Comparison of ENCODE assay signal across 2 cellular contexts in the genomic region with DNA sequence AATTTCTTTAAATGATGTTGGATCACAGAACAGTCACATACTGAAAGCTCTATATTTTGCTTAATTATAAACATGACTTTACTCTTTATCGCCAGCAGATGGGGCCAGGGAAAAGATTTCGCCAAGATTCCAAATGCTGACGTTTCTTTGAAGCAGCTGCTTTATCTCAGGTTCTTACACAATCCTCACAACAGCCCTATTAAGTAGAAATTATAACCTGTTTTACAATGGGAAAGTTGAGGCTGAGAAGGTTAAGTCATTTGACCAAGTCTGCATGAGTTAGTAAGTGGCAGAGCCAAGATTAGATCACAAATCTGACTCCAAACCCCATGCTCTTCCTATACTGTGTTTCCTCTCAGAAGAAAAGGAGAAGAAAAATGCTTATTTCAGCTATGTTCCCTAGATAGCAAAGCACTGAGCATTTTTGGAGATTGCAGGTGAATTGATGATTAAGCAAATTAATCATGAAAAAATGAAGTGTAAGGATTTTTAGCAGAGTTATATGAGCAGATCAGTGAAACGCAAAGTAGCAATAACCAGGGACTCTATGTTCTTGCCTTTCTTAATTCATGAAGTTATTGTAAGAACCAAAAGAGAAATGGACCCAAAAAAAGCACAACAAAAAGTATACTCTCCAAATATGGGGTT.
TF ChIP-seq lines count a peak whose summit lies in the region.

No MANE protein-coding gene starts in this region.

TF ChIP-seq in GM23338, 12 proteins besides CTCF, POLR2A, EP300 and RAD21 (continued from another document):
- TF ChIP-seq, protein P1, sequence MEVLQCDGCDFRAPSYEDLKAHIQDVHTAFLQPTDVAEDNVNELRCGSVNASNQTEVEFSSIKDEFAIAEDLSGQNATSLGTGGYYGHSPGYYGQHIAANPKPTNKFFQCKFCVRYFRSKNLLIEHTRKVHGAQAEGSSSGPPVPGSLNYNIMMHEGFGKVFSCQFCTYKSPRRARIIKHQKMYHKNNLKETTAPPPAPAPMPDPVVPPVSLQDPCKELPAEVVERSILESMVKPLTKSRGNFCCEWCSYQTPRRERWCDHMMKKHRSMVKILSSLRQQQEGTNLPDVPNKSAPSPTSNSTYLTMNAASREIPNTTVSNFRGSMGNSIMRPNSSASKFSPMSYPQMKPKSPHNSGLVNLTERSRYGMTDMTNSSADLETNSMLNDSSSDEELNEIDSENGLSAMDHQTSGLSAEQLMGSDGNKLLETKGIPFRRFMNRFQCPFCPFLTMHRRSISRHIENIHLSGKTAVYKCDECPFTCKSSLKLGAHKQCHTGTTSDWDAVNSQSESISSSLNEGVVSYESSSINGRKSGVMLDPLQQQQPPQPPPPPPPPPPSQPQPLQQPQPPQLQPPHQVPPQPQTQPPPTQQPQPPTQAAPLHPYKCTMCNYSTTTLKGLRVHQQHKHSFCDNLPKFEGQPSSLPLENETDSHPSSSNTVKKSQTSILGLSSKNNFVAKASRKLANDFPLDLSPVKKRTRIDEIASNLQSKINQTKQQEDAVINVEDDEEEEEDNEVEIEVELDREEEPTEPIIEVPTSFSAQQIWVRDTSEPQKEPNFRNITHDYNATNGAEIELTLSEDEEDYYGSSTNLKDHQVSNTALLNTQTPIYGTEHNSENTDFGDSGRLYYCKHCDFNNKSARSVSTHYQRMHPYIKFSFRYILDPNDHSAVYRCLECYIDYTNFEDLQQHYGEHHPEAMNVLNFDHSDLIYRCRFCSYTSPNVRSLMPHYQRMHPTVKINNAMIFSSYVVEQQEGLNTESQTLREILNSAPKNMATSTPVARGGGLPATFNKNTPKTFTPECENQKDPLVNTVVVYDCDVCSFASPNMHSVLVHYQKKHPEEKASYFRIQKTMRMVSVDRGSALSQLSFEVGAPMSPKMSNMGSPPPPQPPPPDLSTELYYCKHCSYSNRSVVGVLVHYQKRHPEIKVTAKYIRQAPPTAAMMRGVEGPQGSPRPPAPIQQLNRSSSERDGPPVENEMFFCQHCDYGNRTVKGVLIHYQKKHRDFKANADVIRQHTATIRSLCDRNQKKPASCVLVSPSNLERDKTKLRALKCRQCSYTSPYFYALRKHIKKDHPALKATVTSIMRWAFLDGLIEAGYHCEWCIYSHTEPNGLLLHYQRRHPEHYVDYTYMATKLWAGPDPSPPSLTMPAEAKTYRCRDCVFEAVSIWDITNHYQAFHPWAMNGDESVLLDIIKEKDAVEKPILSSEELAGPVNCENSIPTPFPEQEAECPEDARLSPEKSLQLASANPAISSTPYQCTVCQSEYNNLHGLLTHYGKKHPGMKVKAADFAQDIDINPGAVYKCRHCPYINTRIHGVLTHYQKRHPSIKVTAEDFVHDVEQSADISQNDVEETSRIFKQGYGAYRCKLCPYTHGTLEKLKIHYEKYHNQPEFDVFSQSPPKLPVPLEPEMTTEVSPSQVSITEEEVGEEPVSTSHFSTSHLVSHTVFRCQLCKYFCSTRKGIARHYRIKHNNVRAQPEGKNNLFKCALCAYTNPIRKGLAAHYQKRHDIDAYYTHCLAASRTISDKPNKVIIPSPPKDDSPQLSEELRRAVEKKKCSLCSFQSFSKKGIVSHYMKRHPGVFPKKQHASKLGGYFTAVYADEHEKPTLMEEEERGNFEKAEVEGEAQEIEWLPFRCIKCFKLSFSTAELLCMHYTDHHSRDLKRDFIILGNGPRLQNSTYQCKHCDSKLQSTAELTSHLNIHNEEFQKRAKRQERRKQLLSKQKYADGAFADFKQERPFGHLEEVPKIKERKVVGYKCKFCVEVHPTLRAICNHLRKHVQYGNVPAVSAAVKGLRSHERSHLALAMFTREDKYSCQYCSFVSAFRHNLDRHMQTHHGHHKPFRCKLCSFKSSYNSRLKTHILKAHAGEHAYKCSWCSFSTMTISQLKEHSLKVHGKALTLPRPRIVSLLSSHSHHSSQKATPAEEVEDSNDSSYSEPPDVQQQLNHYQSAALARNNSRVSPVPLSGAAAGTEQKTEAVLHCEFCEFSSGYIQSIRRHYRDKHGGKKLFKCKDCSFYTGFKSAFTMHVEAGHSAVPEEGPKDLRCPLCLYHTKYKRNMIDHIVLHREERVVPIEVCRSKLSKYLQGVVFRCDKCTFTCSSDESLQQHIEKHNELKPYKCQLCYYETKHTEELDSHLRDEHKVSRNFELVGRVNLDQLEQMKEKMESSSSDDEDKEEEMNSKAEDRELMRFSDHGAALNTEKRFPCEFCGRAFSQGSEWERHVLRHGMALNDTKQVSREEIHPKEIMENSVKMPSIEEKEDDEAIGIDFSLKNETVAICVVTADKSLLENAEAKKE (CRISPR knock-in tag; IDR thresholded peaks at IDR 0.05) = no peak
- no peak for TF ChIP-seq STAT1 (IDR thresholded peaks at IDR 0.05; ENCODE audit: unreplicated experiment)
- TF ChIP-seq, protein P2, sequence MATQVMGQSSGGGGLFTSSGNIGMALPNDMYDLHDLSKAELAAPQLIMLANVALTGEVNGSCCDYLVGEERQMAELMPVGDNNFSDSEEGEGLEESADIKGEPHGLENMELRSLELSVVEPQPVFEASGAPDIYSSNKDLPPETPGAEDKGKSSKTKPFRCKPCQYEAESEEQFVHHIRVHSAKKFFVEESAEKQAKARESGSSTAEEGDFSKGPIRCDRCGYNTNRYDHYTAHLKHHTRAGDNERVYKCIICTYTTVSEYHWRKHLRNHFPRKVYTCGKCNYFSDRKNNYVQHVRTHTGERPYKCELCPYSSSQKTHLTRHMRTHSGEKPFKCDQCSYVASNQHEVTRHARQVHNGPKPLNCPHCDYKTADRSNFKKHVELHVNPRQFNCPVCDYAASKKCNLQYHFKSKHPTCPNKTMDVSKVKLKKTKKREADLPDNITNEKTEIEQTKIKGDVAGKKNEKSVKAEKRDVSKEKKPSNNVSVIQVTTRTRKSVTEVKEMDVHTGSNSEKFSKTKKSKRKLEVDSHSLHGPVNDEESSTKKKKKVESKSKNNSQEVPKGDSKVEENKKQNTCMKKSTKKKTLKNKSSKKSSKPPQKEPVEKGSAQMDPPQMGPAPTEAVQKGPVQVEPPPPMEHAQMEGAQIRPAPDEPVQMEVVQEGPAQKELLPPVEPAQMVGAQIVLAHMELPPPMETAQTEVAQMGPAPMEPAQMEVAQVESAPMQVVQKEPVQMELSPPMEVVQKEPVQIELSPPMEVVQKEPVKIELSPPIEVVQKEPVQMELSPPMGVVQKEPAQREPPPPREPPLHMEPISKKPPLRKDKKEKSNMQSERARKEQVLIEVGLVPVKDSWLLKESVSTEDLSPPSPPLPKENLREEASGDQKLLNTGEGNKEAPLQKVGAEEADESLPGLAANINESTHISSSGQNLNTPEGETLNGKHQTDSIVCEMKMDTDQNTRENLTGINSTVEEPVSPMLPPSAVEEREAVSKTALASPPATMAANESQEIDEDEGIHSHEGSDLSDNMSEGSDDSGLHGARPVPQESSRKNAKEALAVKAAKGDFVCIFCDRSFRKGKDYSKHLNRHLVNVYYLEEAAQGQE (IDR thresholded peaks at IDR 0.05; ENCODE audit: unreplicated experiment) = no peak
- TF ChIP-seq, protein P3, sequence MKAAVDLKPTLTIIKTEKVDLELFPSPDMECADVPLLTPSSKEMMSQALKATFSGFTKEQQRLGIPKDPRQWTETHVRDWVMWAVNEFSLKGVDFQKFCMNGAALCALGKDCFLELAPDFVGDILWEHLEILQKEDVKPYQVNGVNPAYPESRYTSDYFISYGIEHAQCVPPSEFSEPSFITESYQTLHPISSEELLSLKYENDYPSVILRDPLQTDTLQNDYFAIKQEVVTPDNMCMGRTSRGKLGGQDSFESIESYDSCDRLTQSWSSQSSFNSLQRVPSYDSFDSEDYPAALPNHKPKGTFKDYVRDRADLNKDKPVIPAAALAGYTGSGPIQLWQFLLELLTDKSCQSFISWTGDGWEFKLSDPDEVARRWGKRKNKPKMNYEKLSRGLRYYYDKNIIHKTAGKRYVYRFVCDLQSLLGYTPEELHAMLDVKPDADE (IDR thresholded peaks at IDR 0.05) = no peak
- TF ChIP-seq POLR2AphosphoS5 (IDR thresholded peaks at IDR 0.05; ENCODE audit: low read depth) = no peak

TF ChIP-seq in liver, 16 proteins besides CTCF, POLR2A, EP300 and RAD21 (continued from another document):
- TF ChIP-seq ZBTB33 (IDR thresholded peaks at IDR 0.05) = no peak
- TF ChIP-seq, protein P4, sequence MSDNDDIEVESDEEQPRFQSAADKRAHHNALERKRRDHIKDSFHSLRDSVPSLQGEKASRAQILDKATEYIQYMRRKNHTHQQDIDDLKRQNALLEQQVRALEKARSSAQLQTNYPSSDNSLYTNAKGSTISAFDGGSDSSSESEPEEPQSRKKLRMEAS (IDR thresholded peaks at IDR 0.05) = no peak
- TF ChIP-seq HNF4G (IDR thresholded peaks at IDR 0.05) = no peak
- no peak for TF ChIP-seq EGR1 (IDR thresholded peaks at IDR 0.05; ENCODE audit: low read depth in 2 of 2)
- TF ChIP-seq YY1 (IDR thresholded peaks at IDR 0.05) = no peak
- TF ChIP-seq SP1 (IDR thresholded peaks at IDR 0.05) = no peak
- TF ChIP-seq, protein P2 (IDR thresholded peaks at IDR 0.05) = no peak
- no peak for TF ChIP-seq FOXA2 (IDR thresholded peaks at IDR 0.05)
- TF ChIP-seq RXRA (IDR thresholded peaks at IDR 0.05) = no peak
- no peak for TF ChIP-seq NR2F2 (IDR thresholded peaks at IDR 0.05)
